ENCODE assay signal across 9 cellular contexts in the genomic region with DNA sequence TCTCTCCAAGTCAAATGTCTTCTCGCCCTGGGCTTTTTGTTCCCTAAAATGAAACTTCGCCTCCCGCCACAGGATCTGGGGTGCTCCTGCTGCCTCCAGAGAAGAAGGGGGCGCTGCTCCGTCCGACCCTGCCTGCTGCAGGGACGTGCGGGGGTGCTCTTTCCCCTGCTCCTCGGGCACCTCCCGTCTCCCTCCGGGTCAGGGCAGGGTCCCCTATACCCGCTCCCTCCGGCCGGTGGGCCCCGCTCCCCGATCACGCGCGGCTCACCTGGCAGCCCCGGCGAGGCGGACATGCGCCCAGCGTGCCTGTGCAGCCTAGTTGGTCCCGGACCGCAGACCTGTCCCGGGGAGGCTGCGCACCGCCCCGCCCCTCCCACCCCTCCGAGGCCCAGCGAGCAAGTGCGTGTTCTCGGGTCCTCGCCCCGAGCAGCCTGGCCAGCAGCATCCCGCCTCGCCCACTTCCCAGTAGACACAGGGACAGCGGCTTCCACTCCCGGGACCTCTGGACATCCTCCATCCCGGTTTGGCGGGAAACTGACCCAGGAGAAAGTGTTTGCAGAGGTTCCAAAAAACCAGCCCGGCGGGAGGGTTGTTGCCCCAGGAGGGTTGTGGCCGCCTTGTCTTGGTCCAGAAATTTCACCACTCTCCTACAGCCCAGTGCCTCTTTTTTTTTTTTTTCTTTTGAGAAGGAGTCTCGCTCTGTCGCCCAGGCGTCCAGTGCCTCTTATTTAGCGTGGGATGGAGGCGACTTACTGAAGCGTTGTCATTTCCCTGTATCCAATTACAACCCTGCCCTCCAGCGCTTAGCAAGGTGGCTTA. TPM values are rescaled to one million over a fixed set of nuclear protein-coding genes. Genes with fewer than 3 reads are reported as not detected.
A peak's percentile ranks its signal among the peaks of the same experiment; 100 is the strongest.
DNase-seq lines count a peak whose midpoint lies in the region; ATAC-seq and TF ChIP-seq lines count a peak whose summit lies in the region.
"Had no signal": no experiment of that assay in that cellular context is flagged by ENCODE, and none has a peak within 500 bp of the region (broad histone marks: within the 10 kb centered on the region; RNA-seq: fewer than 3 reads in every experiment).

A gene (minus strand): TSS at position 447 of the 819 bp plus-strand sequence. CDS start 6,717 bp downstream, outside the sequence.

- H3K9me3 Mint-ChIP-seq in activated CD8-positive, alpha-beta memory T cell treated with anti-CD3 and anti-CD28 coated beads, Interleukin-2, amount 10 ng/mL, durations not matched to agents 7 days and 5 days (ENCODE audit: low read depth), result no peaks in the 10 kb centered on the region

- H3K9ac ChIP-seq in iPS-20b (ENCODE audit: low read depth, low read length) (peak within 1 kb of the TSS; percentile 69; the same call in 1 of the 2 replicates), skeletal muscle tissue (ENCODE audit: low read depth in 1 of 3, low read length in 3 of 3) (peak within 1 kb of the TSS in 1 of 3 donors; percentile 17)

- ATAC-seq in GM19351 (IDR thresholded peaks at IDR 0.05; ENCODE audit: unreplicated experiment) (peak; percentile 33), GM21529 (IDR thresholded peaks at IDR 0.05; ENCODE audit: unreplicated experiment) (no peak)
- no peak for ATAC-seq in activated CD8-positive, alpha-beta memory T cell treated with anti-CD3 and anti-CD28 coated beads, Interleukin-2, amount 10 ng/mL, durations not matched to agents 7 days and 5 days

- H3K4me3 ChIP-seq in astrocyte of the cerebellum (ENCODE audit: low read depth, low read length) (peak within 1 kb of the TSS; percentile 53), iPS-20b (ENCODE audit: low read length) (peak within 1 kb of the TSS; percentile 83), skeletal muscle tissue (ENCODE audit: low read length in 3 of 3) (peak within 1 kb of the TSS; percentile 57 to 59 (median 59))

- no peak for DNase-seq in astrocyte of the cerebellum (ENCODE audit: low read depth)
- no peak for DNase-seq in activated CD8-positive, alpha-beta memory T cell treated with anti-CD3 and anti-CD28 coated beads, Interleukin-2, amount 10 ng/mL, durations not matched to agents 7 days and 5 days
- DNase-seq in cerebellar nuclear complex (lab: John Stamatoyannopoulos, UW), result no peak
- DNase-seq in SKM-1 treated with dmso at 0.1 percent for 144 hours (lab: John Stamatoyannopoulos, UW; ENCODE audit: unreplicated experiment), result no peak

- H3K9me3 ChIP-seq in iPS-20b (ENCODE audit: insufficient read depth, low read depth, low read length), result no peaks in the 10 kb centered on the region
- no peaks in the 10 kb centered on the region for H3K9me3 ChIP-seq in skeletal muscle tissue (ENCODE audit: control insufficient read depth in 3 of 3, low read length in 3 of 3)

- CTCF ChIA-PET in activated CD8-positive, alpha-beta memory T cell treated with anti-CD3 and anti-CD28 coated beads, Interleukin-2, amount 10 ng/mL, durations not matched to agents 7 days and 5 days (lab: Charles Lee), result no interaction called here

- peaks cover 39% of the 10 kb centered on the region for H3K27me3 Mint-ChIP-seq in activated CD8-positive, alpha-beta memory T cell treated with anti-CD3 and anti-CD28 coated beads, Interleukin-2, amount 10 ng/mL, durations not matched to agents 7 days and 5 days

- H3K27ac Mint-ChIP-seq in activated CD8-positive, alpha-beta memory T cell treated with anti-CD3 and anti-CD28 coated beads, Interleukin-2, amount 10 ng/mL, durations not matched to agents 7 days and 5 days, result no peak within 1 kb of the TSS

- no peaks in the 10 kb centered on the region for H3K36me3 ChIP-seq in iPS-20b (ENCODE audit: insufficient read depth, low read depth, low read length)
- no peaks in the 10 kb centered on the region for H3K36me3 ChIP-seq in skeletal muscle tissue (ENCODE audit: control insufficient read depth in 3 of 3, insufficient read depth in 3 of 3, low read length in 3 of 3)

- in situ Hi-C loops in astrocyte of the cerebellum (cut with HindIII; ENCODE audit: low sequenced_read_pairs), result no loop called here

- peaks cover 83% of the 10 kb centered on the region for H3K27me3 ChIP-seq in iPS-20b (ENCODE audit: insufficient read depth, low read length)
- peaks cover 5 to 19% (median 18%) of the 10 kb centered on the region in 3 donors for H3K27me3 ChIP-seq in skeletal muscle tissue (ENCODE audit: control insufficient read depth in 3 of 3, insufficient read depth in 3 of 3, low read length in 3 of 3)

- H3K4me1 ChIP-seq in iPS-20b (ENCODE audit: insufficient read depth, low read length) (no peaks in the 10 kb centered on the region; the same call in 1 of the 2 replicates), skeletal muscle tissue (ENCODE audit: control insufficient read depth in 3 of 3, insufficient read depth in 3 of 3, low read length in 3 of 3) (peaks cover 0 to 7% (median 5%) of the 10 kb centered on the region in 3 donors)

- H3K4me3 Mint-ChIP-seq in activated CD8-positive, alpha-beta memory T cell treated with anti-CD3 and anti-CD28 coated beads, Interleukin-2, amount 10 ng/mL, durations not matched to agents 7 days and 5 days, result no peak within 1 kb of the TSS
- H3K4me3 Mint-ChIP-seq: central memory CD8-positive, alpha-beta T cell had no signal

- H3K27ac ChIP-seq in iPS-20b (ENCODE audit: low read length), result no peak within 1 kb of the TSS
- H3K27ac ChIP-seq in skeletal muscle tissue (ENCODE audit: low read depth, low read length), result no peak within 1 kb of the TSS

- TF ChIP-seq CTCF in astrocyte of the cerebellum (IDR thresholded peaks at IDR 0.05; ENCODE audit: low read depth, low read length, missing control alignments), result no peak

- peaks cover 3% of the 10 kb centered on the region for H3K4me1 Mint-ChIP-seq in activated CD8-positive, alpha-beta memory T cell treated with anti-CD3 and anti-CD28 coated beads, Interleukin-2, amount 10 ng/mL, durations not matched to agents 7 days and 5 days
- H3K4me1 Mint-ChIP-seq: central memory CD8-positive, alpha-beta T cell had no signal

- H3K36me3 Mint-ChIP-seq in activated CD8-positive, alpha-beta memory T cell treated with anti-CD3 and anti-CD28 coated beads, Interleukin-2, amount 10 ng/mL, durations not matched to agents 7 days and 5 days, result no peaks in the 10 kb centered on the region

RNA-seq across cellular contexts. Expression of the gene that starts here (rescaled TPM):
- total RNA-seq in skeletal muscle tissue, result under 0.01 TPM
- not detected for total RNA-seq in activated CD8-positive, alpha-beta memory T cell treated with anti-CD3 and anti-CD28 coated beads, Interleukin-2, amount 10 ng/mL, durations not matched to agents 7 days and 5 days
